In genomic region chr15:41334293-41335120, GRCh38 we compare ENCODE assay signal across 10 cellular contexts. TPM values are rescaled to one million over a fixed set of nuclear protein-coding genes. Genes with fewer than 3 reads are reported as not detected.
DNase-seq lines count a peak whose midpoint lies in the region; ATAC-seq and TF ChIP-seq lines count a peak whose summit lies in the region.
"Had no signal": no experiment of that assay in that cellular context is flagged by ENCODE, and none has a peak within 500 bp of the region (broad histone marks: within the 10 kb centered on the region; RNA-seq: fewer than 3 reads in every experiment).

No MANE protein-coding gene starts in this region.

- no peak for TF ChIP-seq POLR2A in esophagus squamous epithelium (IDR thresholded peaks at IDR 0.05)

- H3K36me3 ChIP-seq in SJSA1 (peaks cover 50% of the 10 kb centered on the region), esophagus squamous epithelium (no peaks in the 10 kb centered on the region)

- WGBS in esophagus squamous epithelium, 2 donors = 67 to 77% methylated on average over 7 to 12 of the region's 12 CpGs

- H3K9me3 Mint-ChIP-seq in activated naive CD4-positive, alpha-beta T cell treated with anti-CD3 and anti-CD28 coated beads, Interleukin-2, amount 50 U/mL, for 24 hours = no peaks in the 10 kb centered on the region
- no peaks in the 10 kb centered on the region for H3K9me3 Mint-ChIP-seq in type B pancreatic cell

- H3K9me3 ChIP-seq in SJSA1 (replicated peaks) = no peaks in the 10 kb centered on the region
- H3K9me3 ChIP-seq in esophagus squamous epithelium = no peaks in the 10 kb centered on the region

- H3K4me3 Mint-ChIP-seq in activated naive CD4-positive, alpha-beta T cell treated with anti-CD3 and anti-CD28 coated beads, Interleukin-2, amount 50 U/mL, for 24 hours = peak overlapping the region; percentile 61
- peak overlapping the region; percentile 81 for H3K4me3 Mint-ChIP-seq in type B pancreatic cell

- no peak for DNase-seq in activated naive CD4-positive, alpha-beta T cell (lab: John Stamatoyannopoulos, UW)
- DNase-seq in SJSA1 (ENCODE audit: low read depth in 1 of 2, low spot score in 2 of 2) (peak in 1 of 2 experiments; percentile 27), esophagus squamous epithelium (lab: John Stamatoyannopoulos, UW) (no peak), type B pancreatic cell (ENCODE audit: extremely low spot score, unreplicated experiment) (no peak), omental fat pad (ENCODE audit: low spot score) (no peak), 8988T (no peak)
- DNase-seq: amygdala, DMS79 had no signal

- no peak for TF ChIP-seq CTCF in esophagus squamous epithelium (IDR thresholded peaks at IDR 0.05)
- no peak for TF ChIP-seq CTCF in type B pancreatic cell (conservative IDR thresholded peaks at IDR 0.05)
- TF ChIP-seq CTCF in omental fat pad (IDR thresholded peaks at IDR 0.05) = no peak

- intact Hi-C loops in esophagus squamous epithelium (cut with DNase I) = no loop called here

- H3K4me3 ChIP-seq in SJSA1 = peak overlapping the region; percentile 86
- H3K4me3 ChIP-seq in esophagus squamous epithelium = peak overlapping the region; percentile 71 to 97 (median 88)

- H3K27me3 ChIP-seq in SJSA1 (replicated peaks) = no peaks in the 10 kb centered on the region
- no peaks in the 10 kb centered on the region for H3K27me3 ChIP-seq in esophagus squamous epithelium

- no peak overlapping the region for H3K27ac Mint-ChIP-seq in activated naive CD4-positive, alpha-beta T cell treated with anti-CD3 and anti-CD28 coated beads, Interleukin-2, amount 50 U/mL, for 24 hours
- H3K27ac Mint-ChIP-seq in type B pancreatic cell = peak overlapping the region; percentile 34

- H3K27ac ChIP-seq in SJSA1 = no peak overlapping the region
- H3K27ac ChIP-seq in esophagus squamous epithelium = peak overlapping the region in 2 of 4 donors; percentile 90 to 94

- H3K4me1 ChIP-seq in SJSA1 (replicated peaks) (peaks cover 16% of the 10 kb centered on the region), esophagus squamous epithelium (peaks cover 3 to 44% (median 4%) of the 10 kb centered on the region in 3 donors)

- H3K4me1 Mint-ChIP-seq in activated naive CD4-positive, alpha-beta T cell treated with anti-CD3 and anti-CD28 coated beads, Interleukin-2, amount 50 U/mL, for 24 hours = peaks cover 23% of the 10 kb centered on the region
- peaks cover 22% of the 10 kb centered on the region for H3K4me1 Mint-ChIP-seq in type B pancreatic cell (ENCODE audit: unreplicated experiment)

- H3K36me3 Mint-ChIP-seq in activated naive CD4-positive, alpha-beta T cell treated with anti-CD3 and anti-CD28 coated beads, Interleukin-2, amount 50 U/mL, for 24 hours = no peaks in the 10 kb centered on the region
- no peaks in the 10 kb centered on the region for H3K36me3 Mint-ChIP-seq in type B pancreatic cell

- ATAC-seq in HG02884 (IDR thresholded peaks at IDR 0.05; ENCODE audit: unreplicated experiment) (no peak), omental fat pad (ENCODE audit: low FRiP score) (no peak)

- H3K27me3 Mint-ChIP-seq in activated naive CD4-positive, alpha-beta T cell treated with anti-CD3 and anti-CD28 coated beads, Interleukin-2, amount 50 U/mL, for 24 hours = no peaks in the 10 kb centered on the region
- no peaks in the 10 kb centered on the region for H3K27me3 Mint-ChIP-seq in type B pancreatic cell

RNA-seq across cellular contexts. Expression of gene NUSAP1, which starts 1.8 kb away (rescaled TPM):
- total RNA-seq in SJSA1 (2014; rRNA removed; shearing (Covaris generic)) = 175 and 251 TPM in 2 replicates
- 10 to 100 TPM; 26.5 to 47.7 (median 37.6) TPM for total RNA-seq in esophagus squamous epithelium
- 38.8 and 113 TPM in 2 replicates for total RNA-seq in type B pancreatic cell (ENCODE audit: low replicate concordance)
- total RNA-seq in omental fat pad = 10 to 100 TPM in 1 of 4 donors, 1 to 10 TPM in 1, under 1 TPM in 1, not detected in 1; 0.74 to 11.8 (median 3.2) TPM

RNA-seq across cellular contexts. Expression of gene OIP5, which starts 2.1 kb away (rescaled TPM):
- 31.1 and 43.4 TPM in 2 replicates for total RNA-seq in SJSA1 (2014; rRNA removed; shearing (Covaris generic))
- total RNA-seq in esophagus squamous epithelium (10 to 100 TPM in 2 of 4 donors, 1 to 10 TPM in 2; 2.7 to 16.3 (median 7.3) TPM), type B pancreatic cell (ENCODE audit: low replicate concordance) (7.3 and 15.8 TPM in 2 replicates), omental fat pad (under 1 TPM in 2 of 4 donors, not detected in 2; 0.46 to 0.48 TPM)
